ENCODE assay signal across 22 cellular contexts in the genomic region with DNA sequence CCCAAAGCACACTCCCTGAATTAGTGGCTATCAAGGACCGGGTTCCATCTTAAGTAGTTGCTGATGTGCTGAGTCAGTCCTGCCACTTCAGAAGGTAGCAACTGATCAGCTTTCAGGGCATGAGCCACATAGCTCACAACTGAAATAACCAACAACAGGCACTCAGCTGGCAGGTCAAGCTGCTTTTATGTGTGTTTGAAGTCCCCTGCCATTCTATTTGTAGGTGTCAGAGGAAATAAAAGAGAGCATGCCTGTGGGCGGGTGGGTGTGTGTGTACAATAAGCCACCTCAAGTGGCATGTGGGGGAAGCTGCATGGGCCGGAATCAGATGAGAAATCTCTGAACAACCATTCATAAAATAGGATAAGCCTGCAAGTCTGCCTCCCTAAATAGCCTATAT.
"Had no signal": no experiment of that assay in that cellular context is flagged by ENCODE, and none has a peak within 500 bp of the region (broad histone marks: within the 10 kb centered on the region; RNA-seq: fewer than 3 reads in every experiment).

No MANE protein-coding gene starts in this region.

- H3K4me3 ChIP-seq: right atrium auricular region had no signal

- H3K27ac Mint-ChIP-seq: activated CD4-positive, alpha-beta T cell treated with anti-CD3 and anti-CD28 coated beads, Interleukin-2, amount 10 ng/mL, durations not matched to agents 7 days and 5 days; activated naive CD8-positive, alpha-beta T cell; natural killer cell treated with Interleukin-12 subunit alpha and Interleukin-12 subunit beta and Interleukin-15 and Interleukin-18, amount 100 ng/mL, for 72 hours; progenitor cell of endocrine pancreas had no signal

- H3K36me3 ChIP-seq: brain microvascular endothelial cell, right atrium auricular region had no signal

- H3K4me3 Mint-ChIP-seq: activated CD4-positive, alpha-beta T cell treated with anti-CD3 and anti-CD28 coated beads, Interleukin-2, amount 10 ng/mL, durations not matched to agents 7 days and 5 days; activated naive CD8-positive, alpha-beta T cell; natural killer cell treated with Interleukin-12 subunit alpha and Interleukin-12 subunit beta and Interleukin-15 and Interleukin-18, amount 100 ng/mL, for 72 hours had no signal

- H3K36me3 Mint-ChIP-seq: activated naive CD8-positive, alpha-beta T cell; natural killer cell treated with Interleukin-12 subunit alpha and Interleukin-12 subunit beta and Interleukin-15 and Interleukin-18, amount 100 ng/mL, for 72 hours had no signal

- H3K27me3 ChIP-seq: brain microvascular endothelial cell, right atrium auricular region had no signal

- H3K4me1 ChIP-seq: foreskin keratinocyte, right atrium auricular region had no signal

- H3K9me3 Mint-ChIP-seq: activated CD4-positive, alpha-beta T cell treated with anti-CD3 and anti-CD28 coated beads, Interleukin-2, amount 10 ng/mL, durations not matched to agents 7 days and 5 days; natural killer cell treated with Interleukin-12 subunit alpha and Interleukin-12 subunit beta and Interleukin-15 and Interleukin-18, amount 100 ng/mL, for 72 hours had no signal

- DNase-seq: activated CD4-positive, alpha-beta T cell treated with anti-CD3 and anti-CD28 coated beads, Interleukin-2, amount 10 ng/mL, durations not matched to agents 7 days and 5 days; activated CD8-positive, alpha-beta memory T cell treated with anti-CD3 and anti-CD28 coated beads, Interleukin-2, amount 50 U/mL, for 48 hours; activated gamma-delta T cell treated with Interleukin-2 at 50 U/mL for 16 hours; amygdala; brain microvascular endothelial cell; cortex of kidney; effector CD4-positive, alpha-beta T cell; foreskin keratinocyte; glutamatergic neuron; hypothalamus; kidney; left ventricle myocardium superior; mesenchymal stem cell; small intestine; stimulated activated CD4-positive, alpha-beta T cell treated with anti-CD3 and anti-CD28 coated beads, Interleukin-4, amount 100 ng/mL, for 24 hours; stimulated activated naive CD4-positive, alpha-beta T cell treated with Interleukin-2 at 50 U/mL for 16 hours; substantia nigra; trophoblast cell had no signal

- H3K9me3 ChIP-seq: right atrium auricular region had no signal

- ATAC-seq: foreskin keratinocyte; left ventricle myocardium superior; natural killer cell treated with Interleukin-12 subunit alpha and Interleukin-12 subunit beta and Interleukin-15 and Interleukin-18, amount 100 ng/mL, for 72 hours had no signal

- H3K4me1 Mint-ChIP-seq: activated CD4-positive, alpha-beta T cell treated with anti-CD3 and anti-CD28 coated beads, Interleukin-2, amount 10 ng/mL, durations not matched to agents 7 days and 5 days had no signal

- H3K27me3 Mint-ChIP-seq: progenitor cell of endocrine pancreas had no signal
